Comparison of ENCODE assay signal across 9 cellular contexts in the genomic region with DNA sequence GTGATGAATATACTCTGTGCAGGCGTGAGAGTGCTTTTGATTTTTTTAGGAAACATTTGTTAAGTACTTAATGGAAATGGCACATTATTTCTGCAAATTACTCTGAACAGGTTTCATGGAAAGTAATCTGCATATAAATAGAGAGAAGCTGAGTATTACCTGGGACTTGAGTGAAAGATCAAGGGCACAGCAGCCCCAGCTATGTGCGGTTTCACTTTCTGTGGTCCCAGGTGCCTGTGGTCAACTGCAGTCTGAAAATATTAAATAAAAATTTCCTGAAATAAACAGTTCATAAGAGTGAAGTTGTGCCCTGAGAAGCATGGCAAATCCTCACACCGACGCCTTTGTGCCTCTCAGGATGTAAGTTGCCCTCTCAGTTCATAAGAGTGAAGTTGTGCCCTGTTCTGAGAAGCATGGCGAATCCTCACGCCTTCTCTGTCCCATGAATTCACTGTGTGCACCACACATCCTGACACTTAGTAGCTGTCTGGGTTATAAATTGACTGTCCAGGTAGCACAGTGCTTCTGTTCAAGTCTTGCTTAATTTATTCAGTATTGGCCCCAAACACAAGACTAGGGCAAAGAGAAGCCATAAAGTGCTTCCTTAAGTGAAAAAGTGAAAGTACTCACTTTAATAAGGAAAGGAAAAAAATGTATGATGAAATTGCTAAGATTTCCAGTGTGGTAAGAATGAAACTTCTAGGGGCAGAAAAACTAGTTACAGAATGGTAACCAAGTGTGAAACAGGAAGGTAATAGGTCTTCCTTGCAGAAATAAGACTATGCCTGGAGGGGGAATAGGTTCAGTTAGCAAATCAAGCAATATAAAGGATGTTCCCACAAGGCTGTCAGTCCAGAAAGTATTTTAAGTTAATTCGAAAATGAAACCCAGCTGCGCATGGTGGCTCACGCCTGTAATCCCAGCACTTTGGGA. TPM values are rescaled to one million over a fixed set of nuclear protein-coding genes. Genes with fewer than 3 reads are reported as not detected.
DNase-seq lines count a peak whose midpoint lies in the region; ATAC-seq and TF ChIP-seq lines count a peak whose summit lies in the region.
"Had no signal": no experiment of that assay in that cellular context is flagged by ENCODE, and none has a peak within 500 bp of the region (broad histone marks: within the 10 kb centered on the region; RNA-seq: fewer than 3 reads in every experiment).

No MANE protein-coding gene starts in this region.

- peak; percentile 52 for DNase-seq in fibroblast of peridontal ligament (ENCODE audit: extremely low read depth)
- DNase-seq in SKM-1 treated with dmso at 0.1 percent for 144 hours (lab: John Stamatoyannopoulos, UW; ENCODE audit: unreplicated experiment) = no peak
- no peak for DNase-seq in HT-29 (ENCODE audit: low spot score)
- DNase-seq in foreskin fibroblast = no peak
- DNase-seq: substantia nigra had no signal

- TF ChIP-seq CTCF in foreskin fibroblast (IDR thresholded peaks at IDR 0.05; ENCODE audit: low read depth, low read length) = no peak

- H3K4me3 ChIP-seq in foreskin fibroblast (ENCODE audit: low read depth in 1 of 2, low read length in 2 of 2) = no peak overlapping the region

- ATAC-seq in GM18868 (IDR thresholded peaks at IDR 0.05; ENCODE audit: unreplicated experiment) (peak; percentile 55), GM21717 (IDR thresholded peaks at IDR 0.05; ENCODE audit: unreplicated experiment) (peak; percentile 54), HG03575 (IDR thresholded peaks at IDR 0.05; ENCODE audit: extremely low read depth, insufficient number of reproducible peaks, low FRiP score, unreplicated experiment) (peak; percentile 58)
- ATAC-seq: HepG2 had no signal

RNA-seq across cellular contexts. Expression of a gene that starts 4.3 kb away (rescaled TPM):
- total RNA-seq in HT-29 (2014; rRNA removed; shearing (Covaris generic)) = not detected in 2 replicates
- total RNA-seq: HepG2 had no signal
